Comparison of ENCODE assay signal across 12 cellular contexts in genomic region chr10:84499846-84500245, GRCh38.
A peak's percentile ranks its signal among the peaks of the same experiment; 100 is the strongest.
DNase-seq lines count a peak whose midpoint lies in the region; ATAC-seq and TF ChIP-seq lines count a peak whose summit lies in the region.
"Had no signal": no experiment of that assay in that cellular context is flagged by ENCODE, and none has a peak within 500 bp of the region (broad histone marks: within the 10 kb centered on the region; RNA-seq: fewer than 3 reads in every experiment).

No MANE protein-coding gene starts in this region.

- H3K36me3 Mint-ChIP-seq in nephron progenitor cell (ENCODE audit: low read depth), result peaks cover 12% of the 10 kb centered on the region

- peak overlapping the region; percentile 52 for H3K27ac Mint-ChIP-seq in nephron progenitor cell
- H3K27ac Mint-ChIP-seq: activated T-helper 1 cell treated with anti-CD3 and anti-CD28 coated beads, Interleukin-12 subunit alpha, Interleukin-12 subunit beta, Interleukin-2, Interleukin-4 antibody, amounts not matched to agents 30 ng/mL and 10 ng/mL and 1 ng/mL, durations not matched to agents 14 hours and 24 hours and 36 hours had no signal

- ATAC-seq in GM19043 (IDR thresholded peaks at IDR 0.05; ENCODE audit: low read depth, unreplicated experiment) (peak; percentile 59), HG02852 (IDR thresholded peaks at IDR 0.05; ENCODE audit: unreplicated experiment) (peak; percentile 84), GM18873 (IDR thresholded peaks at IDR 0.05; ENCODE audit: low FRiP score, unreplicated experiment) (no peak)

- peaks cover 15% of the 10 kb centered on the region for H3K4me1 Mint-ChIP-seq in nephron progenitor cell

- H3K4me3 Mint-ChIP-seq in nephron progenitor cell, result no peak overlapping the region
- H3K4me3 Mint-ChIP-seq: activated T-helper 1 cell treated with anti-CD3 and anti-CD28 coated beads, Interleukin-12 subunit alpha, Interleukin-12 subunit beta, Interleukin-2, Interleukin-4 antibody, amounts not matched to agents 30 ng/mL and 10 ng/mL and 1 ng/mL, durations not matched to agents 14 hours and 24 hours and 36 hours; naive B cell had no signal

- H3K9me3 Mint-ChIP-seq in nephron progenitor cell, result peaks cover 4% of the 10 kb centered on the region
- H3K9me3 Mint-ChIP-seq: activated T-helper 1 cell treated with anti-CD3 and anti-CD28 coated beads, Interleukin-12 subunit alpha, Interleukin-12 subunit beta, Interleukin-2, Interleukin-4 antibody, amounts not matched to agents 30 ng/mL and 10 ng/mL and 1 ng/mL, durations not matched to agents 14 hours and 24 hours and 36 hours; naive B cell had no signal

- no peaks in the 10 kb centered on the region for H3K27me3 Mint-ChIP-seq in nephron progenitor cell (ENCODE audit: low read depth, poor library complexity)
- H3K27me3 Mint-ChIP-seq: naive B cell had no signal

- DNase-seq in amniotic epithelial cell (ENCODE audit: low read depth) (peak; percentile 39), nephron progenitor cell (no peak), NOMO-1 treated with dmso at 0.1 percent for 144 hours (lab: John Stamatoyannopoulos, UW; ENCODE audit: unreplicated experiment) (no peak), NCI-H146 treated with DMSO at 0.1 percent for 48 hours (lab: John Stamatoyannopoulos, UW; ENCODE audit: unreplicated experiment) (no peak)
- DNase-seq: DMS53, naive B cell, NCI-H526 treated with DMSO at 0.1 percent for 48 hours, T-helper 9 cell had no signal

- no peak for TF ChIP-seq CTCF in nephron progenitor cell (IDR thresholded peaks at IDR 0.05)
